ENCODE assay signal across 1 cellular context in genomic region chr16:23729503-23730424, GRCh38.
TF ChIP-seq lines count a peak whose summit lies in the region.

No MANE protein-coding gene starts in this region.

TF ChIP-seq in SK-N-SH treated with all-trans-retinoic acid at 6 μM for 48 hours, 23 proteins besides CTCF, POLR2A, EP300 and RAD21 (continued from another document):
- TF ChIP-seq CSRNP3 (CRISPR knock-in tag; IDR thresholded peaks at IDR 0.05) (no peak), ESRRG (CRISPR knock-in tag; IDR thresholded peaks at IDR 0.05) (no peak), ARNTL (CRISPR knock-in tag; IDR thresholded peaks at IDR 0.05; ENCODE audit: borderline replicate concordance, low read depth) (no peak), PPARA (CRISPR knock-in tag; IDR thresholded peaks at IDR 0.05; ENCODE audit: borderline replicate concordance) (no peak), ZFP30 (CRISPR knock-in tag; IDR thresholded peaks at IDR 0.05) (no peak), ZNF70 (CRISPR knock-in tag; IDR thresholded peaks at IDR 0.05) (no peak), BACH2 (CRISPR knock-in tag; IDR thresholded peaks at IDR 0.05; ENCODE audit: borderline replicate concordance) (no peak), ISL1 (CRISPR knock-in tag; IDR thresholded peaks at IDR 0.05) (no peak)
